In genomic region chr10:4992564-4992963, GRCh38 we compare ENCODE assay signal across 1 cellular context. TPM values are rescaled to one million over a fixed set of nuclear protein-coding genes. Genes with fewer than 3 reads are reported as not detected.
"Had no signal": no experiment of that assay in that cellular context is flagged by ENCODE, and none has a peak within 500 bp of the region (broad histone marks: within the 10 kb centered on the region; RNA-seq: fewer than 3 reads in every experiment).

No MANE protein-coding gene starts in this region.

RNA-seq across cellular contexts. Expression of gene AKR1C2, which starts 11.1 kb away (rescaled TPM):
- polyA plus RNA-seq: IgD-negative memory B cell had no signal

RNA-seq across cellular contexts. Expression of gene AKR1C1, which starts 29.3 kb away (rescaled TPM):
- polyA plus RNA-seq: IgD-negative memory B cell had no signal
